ENCODE assay signal across 8 cellular contexts in genomic region chr5:115586525-115587146, GRCh38. TPM values are rescaled to one million over a fixed set of nuclear protein-coding genes. Genes with fewer than 3 reads are reported as not detected.
A peak's percentile ranks its signal among the peaks of the same experiment; 100 is the strongest.
DNase-seq lines count a peak whose midpoint lies in the region; ATAC-seq and TF ChIP-seq lines count a peak whose summit lies in the region.

No MANE protein-coding gene starts in this region.

- H3K27me3 ChIP-seq in spleen (replicated peaks in 1 of 7) = no peaks in the 10 kb centered on the region

- no peak overlapping the region for H3K27ac Mint-ChIP-seq in Calu3 (ENCODE audit: unreplicated experiment)

- BruUV-seq in Calu3 (replicated peaks; lab: Mats Ljungman, UMichigan) = no TSS peak

- CTCF ChIA-PET in Calu3 (lab: Charles Lee) = no interaction called here

- intact Hi-C loops in Calu3 (cut with micrococcal nuclease; ENCODE audit: unreplicated experiment) (loop anchor here (1.0 kb wide), 2 partner anchors 277 to 488 kb away; no protein-coding TSS in a partner anchor), spleen (cut with DNase I; ENCODE audit: low total_unique reads) (loop anchor here (5.0 kb wide), 1 partner anchor 274 kb away; no protein-coding TSS in a partner anchor), head of caudate nucleus (cut with DNase I) (loop anchor here (5.0 kb wide), 1 partner anchor 279 kb away; no protein-coding TSS in a partner anchor)

- no peak overlapping the region for H3K4me3 ChIP-seq in fibroblast of pulmonary artery (replicated peaks; ENCODE audit: low read depth, low read length)
- H3K4me3 ChIP-seq in spleen = no peak overlapping the region

- no peaks in the 10 kb centered on the region for H3K4me1 Mint-ChIP-seq in Calu3 (ENCODE audit: low read depth, unreplicated experiment)

- H3K4me1 ChIP-seq in spleen = peaks cover 0 to 11% (median 5%) of the 10 kb centered on the region in 6 donors

- no peaks in the 10 kb centered on the region for H3K36me3 ChIP-seq in spleen

- no peak overlapping the region for H3K27ac ChIP-seq in spleen

- H3K27me3 Mint-ChIP-seq in Calu3 (ENCODE audit: unreplicated experiment) = no peaks in the 10 kb centered on the region

- no peak for DNase-seq in Calu3
- peak; percentile 20 for DNase-seq in RPMI7951 (ENCODE audit: low read depth)
- peak; percentile 64 for DNase-seq in fibroblast of pulmonary artery (ENCODE audit: low read depth)
- no peak for DNase-seq in spleen
- DNase-seq in head of caudate nucleus = no peak
- no peak for DNase-seq in stimulated activated naive CD8-positive, alpha-beta T cell treated with anti-CD3 and anti-CD28 coated beads, Interleukin-15, Interleukin-2, amounts not matched to agents 100 U/mL and 50 U/mL, for 24 hours

- no peaks in the 10 kb centered on the region for H3K36me3 Mint-ChIP-seq in Calu3 (ENCODE audit: insufficient read depth, unreplicated experiment)

- WGBS in spleen, 5 donors = 52 to 62% (median 53%) methylated on average over 6 of the region's 6 CpGs

- no peaks in the 10 kb centered on the region for H3K9me3 Mint-ChIP-seq in Calu3 (ENCODE audit: low read depth, unreplicated experiment)

- H3K4me3 Mint-ChIP-seq in Calu3 (ENCODE audit: low read depth, unreplicated experiment) = no peak overlapping the region

- peak; percentile 44 for ATAC-seq in HG02981 (IDR thresholded peaks at IDR 0.05; ENCODE audit: unreplicated experiment)
- no peak for ATAC-seq in HG02571 (IDR thresholded peaks at IDR 0.05; ENCODE audit: unreplicated experiment)
- no peak for ATAC-seq in stimulated activated naive CD8-positive, alpha-beta T cell treated with anti-CD3 and anti-CD28 coated beads, Interleukin-15, Interleukin-2, amounts not matched to agents 100 U/mL and 50 U/mL, for 24 hours

- no peak for TF ChIP-seq POLR2A in spleen (IDR thresholded peaks at IDR 0.05)

- no peaks in the 10 kb centered on the region for H3K9me3 ChIP-seq in spleen

- TF ChIP-seq CTCF in Calu3 (IDR thresholded peaks at IDR 0.05; ENCODE audit: unreplicated experiment) (peak; percentile 54), fibroblast of pulmonary artery (IDR thresholded peaks at IDR 0.05; ENCODE audit: low read length, missing control alignments) (peak; percentile 37), spleen (IDR thresholded peaks at IDR 0.05 in 8 of 11, conservative IDR thresholded peaks at IDR 0.05 in 3 of 11) (peak; percentile 18 to 72 (median 52))

RNA-seq across cellular contexts. Expression of gene TICAM2, which starts 15.6 kb away (rescaled TPM):
- total RNA-seq in Calu3 (2022) (1.2 and 2.1 TPM in 2 replicates), spleen (1 to 10 TPM; 5.1 to 9.2 (median 7.9) TPM)
- total RNA-seq in RPMI7951 (2014; rRNA removed; shearing (Covaris generic)) = 6.4 and 11.7 TPM in 2 replicates
- polyA plus RNA-seq in spleen = 1 to 10 TPM; 2.9 to 4.2 (median 2.9) TPM

RNA-seq across cellular contexts. Expression of gene TMED7, which starts 39.2 kb away (rescaled TPM):
- total RNA-seq in Calu3 (2022) = 121 and 137 TPM in 2 replicates
- total RNA-seq in RPMI7951 (2014; rRNA removed; shearing (Covaris generic)) = 97.2 and 118 TPM in 2 replicates
- 10 to 100 TPM; 56.7 to 70.9 (median 68.6) TPM for total RNA-seq in spleen
- polyA plus RNA-seq in spleen = 10 to 100 TPM in 2 of 3 donors, 1 to 10 TPM in 1; 8.4 to 13.7 (median 12.5) TPM

RNA-seq across cellular contexts. Expression of gene FEM1C, which starts 42.1 kb away (rescaled TPM):
- total RNA-seq in Calu3 (2022) = 42.8 and 45.9 TPM in 2 replicates
- 11.4 and 14.3 TPM in 2 replicates for total RNA-seq in RPMI7951 (2014; rRNA removed; shearing (Covaris generic))
- 10 to 100 TPM; 15.1 to 22.7 (median 18.3) TPM for total RNA-seq in spleen
- polyA plus RNA-seq in spleen = 1 to 10 TPM; 3.1 to 5.0 (median 3.8) TPM

Comparison
In these comparisons a context has a peak if more than half of its experiments do, and no peak if none do; other contexts are left out.
1. DNase-seq: peak in RPMI7951 (single experiment) and fibroblast of pulmonary artery (single experiment); none in Calu3 (single experiment), spleen (single experiment), head of caudate nucleus (0 of 42) and stimulated activated naive CD8-positive, alpha-beta T cell treated with anti-CD3 and anti-CD28 coated beads, Interleukin-15, Interleukin-2, amounts not matched to agents 100 U/mL and 50 U/mL, for 24 hours (single experiment).
2. Peak in every context shown above with its lines, with median percentiles within 50 percentile points of each other: CTCF ChIP-seq.